In the genomic region with DNA sequence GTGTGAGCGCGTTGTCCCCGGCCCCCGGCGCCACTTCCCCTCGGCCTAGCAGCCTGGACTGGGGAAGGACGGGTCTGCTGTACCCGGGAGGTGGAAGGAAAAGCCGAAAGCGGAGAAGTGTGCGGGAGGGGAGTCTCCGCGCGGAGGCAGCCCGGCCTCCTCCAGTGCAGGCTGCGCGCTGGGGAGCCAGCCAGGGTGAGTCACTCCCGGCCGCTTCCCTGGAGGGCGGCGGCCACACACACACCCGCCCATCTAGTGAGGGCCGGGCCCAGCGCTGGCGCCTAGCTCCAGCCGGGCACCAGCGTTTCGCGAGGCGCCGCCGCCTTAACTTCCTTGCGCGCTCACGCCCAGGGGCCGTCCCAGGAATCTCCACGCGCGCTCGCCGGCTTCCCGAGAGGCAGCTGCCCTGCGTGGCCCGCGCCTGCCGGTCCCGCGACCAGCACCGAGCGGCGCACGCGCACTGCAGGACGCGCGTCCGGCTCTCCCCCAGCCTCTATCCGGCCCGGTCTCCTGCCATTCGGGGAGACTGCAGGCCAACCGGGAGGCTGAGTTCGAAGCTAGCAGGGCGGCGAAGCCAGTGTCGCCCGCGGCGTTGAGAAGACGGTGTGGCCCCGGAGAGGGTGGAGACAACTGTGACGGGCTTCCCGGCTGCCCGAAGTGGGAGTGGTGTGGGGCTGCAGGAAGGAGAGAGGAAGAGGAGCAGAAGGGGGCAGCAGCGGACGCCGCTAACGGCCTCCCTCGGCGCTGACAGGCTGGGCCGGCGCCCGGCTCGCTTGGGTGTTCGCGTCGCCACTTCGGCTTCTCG, we compare ENCODE assay signal across 8 cellular contexts. TPM values are rescaled to one million over a fixed set of nuclear protein-coding genes. Genes with fewer than 3 reads are reported as not detected.
DNase-seq lines count a peak whose midpoint lies in the region; ATAC-seq and TF ChIP-seq lines count a peak whose summit lies in the region.

JAK2 (plus strand) TSS at position 702 of the 805 bp plus-strand sequence. CDS start 36,716 bp downstream, outside the sequence.

- H3K9me3 ChIP-seq in HUES64 (ENCODE audit: insufficient read depth, low read depth, low read length): no peaks in the 10 kb centered on the region
- no peaks in the 10 kb centered on the region for H3K9me3 ChIP-seq in PC-9 (ENCODE audit: insufficient read depth, low read depth)
- H3K9me3 ChIP-seq in esophagus muscularis mucosa: no peaks in the 10 kb centered on the region

- H3K27ac ChIP-seq in HUES64 (ENCODE audit: low read depth, low read length): peak within 1 kb of the TSS; percentile 85
- peak within 1 kb of the TSS; percentile 81 for H3K27ac ChIP-seq in PC-9
- peak within 1 kb of the TSS; percentile 96 to 99 (median 98) for H3K27ac ChIP-seq in esophagus muscularis mucosa (replicated peaks in 1 of 4)

- H3K4me3 ChIP-seq in HUES64 (ENCODE audit: low read length) (peak within 1 kb of the TSS; percentile 67), PC-9 (peak within 1 kb of the TSS; percentile 65), esophagus muscularis mucosa (peak within 1 kb of the TSS; percentile 80 to 90 (median 86))

- POLR2A ChIA-PET in PC-9 (lab: Charles Lee; ENCODE audit: unreplicated experiment): interaction anchor here (0.5 to 1.0 kb wide), 3 partner anchors 123 to 452 kb away, joined by 3 to 6 read pairs (median 4); no protein-coding TSS in a partner anchor

- H3K27me3 ChIP-seq in HUES64 (ENCODE audit: insufficient read depth, low read length) (peaks cover 32% of the 10 kb centered on the region), PC-9 (ENCODE audit: insufficient read depth, low read depth) (no peaks in the 10 kb centered on the region), esophagus muscularis mucosa (no peaks in the 10 kb centered on the region)

- H3K27ac Mint-ChIP-seq in activated T-cell treated with anti-CD3 and anti-CD28 coated beads, Interleukin-2, amount 50 U/mL, for 24 hours: peak within 1 kb of the TSS; percentile 94
- peak within 1 kb of the TSS; percentile 87 to 99 (median 92) for H3K27ac Mint-ChIP-seq in naive B cell
- H3K27ac Mint-ChIP-seq in stimulated activated memory B cell treated with anti-CD40 and anti-IgM and Interleukin-4, amounts not matched to agents 10 μg/mL and 1 μg/mL and 100 μg/mL, for 72 hours: peak within 1 kb of the TSS; percentile 90

- intact Hi-C loops in PC-9 (cut with micrococcal nuclease; ENCODE audit: unreplicated experiment): loop anchor here (2.0 to 10.0 kb wide), 5 partner anchors 52 to 610 kb away; partner anchors contain the start of genes PLGRKT and RCL1
- intact Hi-C loops in esophagus muscularis mucosa (cut with DNase I): loop anchor here (10.0 kb wide), 3 partner anchors 90 to 320 kb away; partner anchors contain the start of genes PLPP6, RCL1 and SPATA6L

- under 1% methylated on average over 88 of the region's 88 CpGs for WGBS in HUES64
- WGBS in esophagus muscularis mucosa: no CpG with 5 or more reads among the region's 88 CpGs

- no peak within 1 kb of the TSS for H3K4me3 Mint-ChIP-seq in activated T-cell treated with anti-CD3 and anti-CD28 coated beads, Interleukin-2, amount 50 U/mL, for 24 hours
- peak within 1 kb of the TSS; percentile 89 to 98 (median 94) for H3K4me3 Mint-ChIP-seq in naive B cell
- peak within 1 kb of the TSS; percentile 89 for H3K4me3 Mint-ChIP-seq in stimulated activated memory B cell treated with anti-CD40 and anti-IgM and Interleukin-4, amounts not matched to agents 10 μg/mL and 1 μg/mL and 100 μg/mL, for 72 hours

- TF ChIP-seq EP300 in esophagus muscularis mucosa (IDR thresholded peaks at IDR 0.05): no peak

- H3K4me1 Mint-ChIP-seq in activated T-cell treated with anti-CD3 and anti-CD28 coated beads, Interleukin-2, amount 50 U/mL, for 24 hours (ENCODE audit: low read depth): peaks cover 58% of the 10 kb centered on the region
- H3K4me1 Mint-ChIP-seq in naive B cell: peaks cover 20 to 38% (median 27%) of the 10 kb centered on the region in 3 donors
- H3K4me1 Mint-ChIP-seq in stimulated activated memory B cell treated with anti-CD40 and anti-IgM and Interleukin-4, amounts not matched to agents 10 μg/mL and 1 μg/mL and 100 μg/mL, for 72 hours: peaks cover 47% of the 10 kb centered on the region

- H3K4me1 ChIP-seq in HUES64 (ENCODE audit: insufficient read depth, low read length): peaks cover 15% of the 10 kb centered on the region
- peaks cover 34% of the 10 kb centered on the region for H3K4me1 ChIP-seq in PC-9 (replicated peaks; ENCODE audit: insufficient read depth)
- peaks cover 24 to 47% (median 45%) of the 10 kb centered on the region in 4 donors for H3K4me1 ChIP-seq in esophagus muscularis mucosa

- no peaks in the 10 kb centered on the region for H4K20me1 ChIP-seq in PC-9 (ENCODE audit: insufficient read depth)

- ATAC-seq in GM21447 (IDR thresholded peaks at IDR 0.05; ENCODE audit: unreplicated experiment) (peak; percentile 66), naive B cell (ENCODE audit: low read depth in 2 of 2) (peak; percentile 70 to 71)
- peak; percentile 89 for ATAC-seq in stimulated activated memory B cell treated with anti-CD40 and anti-IgM and Interleukin-4, amounts not matched to agents 10 μg/mL and 1 μg/mL and 100 μg/mL, for 72 hours

- DNase-seq in DMS114 treated with DMSO at 0.1 percent for 48 hours (lab: John Stamatoyannopoulos, UW; ENCODE audit: unreplicated experiment) (peak; percentile 78), PC-9 (peak; percentile 81 to 89), esophagus muscularis mucosa (ENCODE audit: extremely low spot score) (peak; percentile 97), naive B cell (peak; percentile 81)
- peak; percentile 90 for DNase-seq in activated T-cell treated with anti-CD3 and anti-CD28 coated beads, Interleukin-2, amount 50 U/mL, for 24 hours

- peaks cover 11% of the 10 kb centered on the region; the same call in 1 of the 2 replicates for H3F3A ChIP-seq in PC-9 (ENCODE audit: insufficient read depth, low read depth)

- TF ChIP-seq POLR2A in esophagus muscularis mucosa (IDR thresholded peaks at IDR 0.05; ENCODE audit: low read depth): peak; percentile 57

- no peaks in the 10 kb centered on the region for H3K9me3 Mint-ChIP-seq in activated T-cell treated with anti-CD3 and anti-CD28 coated beads, Interleukin-2, amount 50 U/mL, for 24 hours
- H3K9me3 Mint-ChIP-seq in naive B cell: no peaks in the 10 kb centered on the region
- H3K9me3 Mint-ChIP-seq in stimulated activated memory B cell treated with anti-CD40 and anti-IgM and Interleukin-4, amounts not matched to agents 10 μg/mL and 1 μg/mL and 100 μg/mL, for 72 hours: no peaks in the 10 kb centered on the region

- peak within 1 kb of the TSS; percentile 77 for H3K9ac ChIP-seq in HUES64 (ENCODE audit: low read depth, low read length)

- TF ChIP-seq CTCF in PC-9 (conservative IDR thresholded peaks at IDR 0.05) (no peak; the same call in 1 of the 2 replicates), esophagus muscularis mucosa (IDR thresholded peaks at IDR 0.05) (peak; percentile 34 to 56 (median 35))

- H3K4me2 ChIP-seq in PC-9: peak within 1 kb of the TSS; percentile 82

- peak within 1 kb of the TSS; percentile 97 for H2AFZ ChIP-seq in PC-9

- no TSS peak for BruUV-seq in PC-9 (replicated peaks; lab: Mats Ljungman, UMichigan)

- H3K27me3 Mint-ChIP-seq in activated T-cell treated with anti-CD3 and anti-CD28 coated beads, Interleukin-2, amount 50 U/mL, for 24 hours: no peaks in the 10 kb centered on the region
- no peaks in the 10 kb centered on the region for H3K27me3 Mint-ChIP-seq in naive B cell
- H3K27me3 Mint-ChIP-seq in stimulated activated memory B cell treated with anti-CD40 and anti-IgM and Interleukin-4, amounts not matched to agents 10 μg/mL and 1 μg/mL and 100 μg/mL, for 72 hours: no peaks in the 10 kb centered on the region

- CTCF ChIA-PET in PC-9 (lab: Charles Lee): no interaction called here

- H3K9me2 ChIP-seq in PC-9 (ENCODE audit: insufficient read depth): no peaks in the 10 kb centered on the region

- no peaks in the 10 kb centered on the region; the same call in 1 of the 2 replicates for H3K79me2 ChIP-seq in PC-9 (ENCODE audit: low read depth)

- H3K36me3 ChIP-seq in HUES64 (ENCODE audit: insufficient read depth, low read length) (no peaks in the 10 kb centered on the region), PC-9 (ENCODE audit: low read depth) (no peaks in the 10 kb centered on the region), esophagus muscularis mucosa (no peaks in the 10 kb centered on the region)

- H3K36me3 Mint-ChIP-seq in activated T-cell treated with anti-CD3 and anti-CD28 coated beads, Interleukin-2, amount 50 U/mL, for 24 hours (ENCODE audit: low read depth): peaks cover 26% of the 10 kb centered on the region
- no peaks in the 10 kb centered on the region for H3K36me3 Mint-ChIP-seq in naive B cell
- no peaks in the 10 kb centered on the region for H3K36me3 Mint-ChIP-seq in stimulated activated memory B cell treated with anti-CD40 and anti-IgM and Interleukin-4, amounts not matched to agents 10 μg/mL and 1 μg/mL and 100 μg/mL, for 72 hours

RNA-seq across cellular contexts. Expression of gene JAK2, which starts in this region (rescaled TPM):
- 1.7 TPM for polyA plus RNA-seq in HUES64 (2013, experiment 1 of 2)
- 1.7 TPM for polyA plus RNA-seq in HUES64 (2013, experiment 2 of 2)
- 2.7 and 4.9 TPM in 2 replicates for total RNA-seq in PC-9 (2021)
- 10 to 100 TPM; 27.0 to 47.8 (median 35.1) TPM for total RNA-seq in esophagus muscularis mucosa
- polyA plus RNA-seq in naive B cell (ENCODE audit: low read depth in 6 of 6): 10 to 100 TPM in 4 of 6 donors, 1 to 10 TPM in 2; 4.9 to 16.3 (median 12.5) TPM

Comparison
In these comparisons a context has a peak if more than half of its experiments do, and no peak if none do; other contexts are left out.
1. Peak in every context shown above with its lines: DNase-seq, ATAC-seq, H3K4me3 ChIP-seq and H3K27ac ChIP-seq.